Comparison of ENCODE assay signal across 20 cellular contexts in genomic region chr13:38008636-38009035, GRCh38.
A peak's percentile ranks its signal among the peaks of the same experiment; 100 is the strongest.
DNase-seq lines count a peak whose midpoint lies in the region; ATAC-seq, FAIRE-seq and TF ChIP-seq lines count a peak whose summit lies in the region.
"Had no signal": no experiment of that assay in that cellular context is flagged by ENCODE, and none has a peak within 500 bp of the region (broad histone marks: within the 10 kb centered on the region; RNA-seq: fewer than 3 reads in every experiment).

No MANE protein-coding gene starts in this region.

- no peaks in the 10 kb centered on the region for H4K20me1 ChIP-seq in endothelial cell of umbilical vein (replicated peaks; ENCODE audit: control insufficient read depth, extremely low read depth, insufficient read depth, low read length)

- no peak for ATAC-seq in GM18909 (IDR thresholded peaks at IDR 0.05; ENCODE audit: poor library complexity, unreplicated experiment)
- no peak for ATAC-seq in GM21367 (IDR thresholded peaks at IDR 0.05; ENCODE audit: unreplicated experiment)
- ATAC-seq: activated CD4-positive, CD25-positive, alpha-beta regulatory T cell treated with anti-CD3 and anti-CD28 coated beads, Interleukin-2, amount 50 U/mL, for 24 hours; activated CD8-positive, alpha-beta memory T cell treated with anti-CD3 and anti-CD28 coated beads, Interleukin-2, amount 10 ng/mL, durations not matched to agents 7 days and 5 days; left lung; Right ventricle myocardium inferior; stimulated activated naive CD8-positive, alpha-beta T cell treated with anti-CD3 and anti-CD28 coated beads, Interleukin-15, Interleukin-2, amounts not matched to agents 100 U/mL and 50 U/mL, for 24 hours had no signal

- no peak overlapping the region for H3K9ac ChIP-seq in endothelial cell of umbilical vein (replicated peaks; ENCODE audit: extremely low read depth, insufficient read depth, low read length)

- H3K9me1 ChIP-seq in endothelial cell of umbilical vein (replicated peaks; ENCODE audit: control insufficient read depth, extremely low read depth, insufficient read depth, low read length), result no peaks in the 10 kb centered on the region

- H3K4me1 ChIP-seq in endothelial cell of umbilical vein (ENCODE audit: control insufficient read depth, extremely low read depth, insufficient read depth, low read length), result no peaks in the 10 kb centered on the region
- H3K4me1 ChIP-seq in small intestine (ENCODE audit: control insufficient read depth in 2 of 2, insufficient read depth in 1 of 2, low read depth in 1 of 2, low read length in 1 of 2), result no peaks in the 10 kb centered on the region
- H3K4me1 ChIP-seq: HAP-1, left lung had no signal

- H3K27me3 ChIP-seq in endothelial cell of umbilical vein (ENCODE audit: control insufficient read depth in 2 of 2, insufficient read depth in 2 of 2, low read length in 2 of 2), result no peaks in the 10 kb centered on the region
- no peaks in the 10 kb centered on the region for H3K27me3 ChIP-seq in small intestine (ENCODE audit: control insufficient read depth in 2 of 2, insufficient read depth in 2 of 2, low read length in 2 of 2)
- H3K27me3 ChIP-seq: dorsolateral prefrontal cortex, left lung had no signal

- no peak overlapping the region for H3K4me2 ChIP-seq in endothelial cell of umbilical vein (ENCODE audit: insufficient read depth, low read length)

- TF ChIP-seq POLR2A in endothelial cell of umbilical vein (IDR thresholded peaks at IDR 0.05; ENCODE audit: low read depth, low read length), result no peak

- H2AFZ ChIP-seq in endothelial cell of umbilical vein (ENCODE audit: low read depth, low read length), result no peak overlapping the region

- H3K9me3 ChIP-seq in endothelial cell of umbilical vein (replicated peaks; ENCODE audit: control insufficient read depth, insufficient read depth, low read length) (no peaks in the 10 kb centered on the region), small intestine (ENCODE audit: control insufficient read depth, low read depth) (no peaks in the 10 kb centered on the region)
- H3K9me3 ChIP-seq: HAP-1, left lung had no signal

- BruUV-seq in endothelial cell of umbilical vein (replicated peaks; lab: Mats Ljungman, UMichigan), result no TSS peak

- WGBS in small intestine, 3 donors, result 4 to 34% (median 12%) methylated on average over 3 of the region's 3 CpGs

- dilution Hi-C loops in endothelial cell of umbilical vein (cut with MboI; ENCODE audit: extremely low pct_ligation_motif_present, low sequenced_read_pairs), result no loop called here

- H3K27ac ChIP-seq in endothelial cell of umbilical vein (ENCODE audit: insufficient read depth, low read depth, low read length) (no peak overlapping the region), small intestine (ENCODE audit: low read depth in 1 of 2, low read length in 1 of 2) (no peak overlapping the region)
- H3K27ac ChIP-seq: dorsolateral prefrontal cortex, left lung had no signal

- POLR2A ChIA-PET in endothelial cell of umbilical vein (lab: Charles Lee), result no interaction called here

- intact Hi-C loops in endothelial cell of umbilical vein (cut with micrococcal nuclease), result no loop called here

- FAIRE-seq in endothelial cell of umbilical vein (lab: Jason Lieb, UNC) (no peak), small intestine (lab: Jason Lieb, UNC) (no peak)

- peak; percentile 34 for DNase-seq in NOMO-1 treated with DMSO at 0.1 percent for 48 hours (lab: John Stamatoyannopoulos, UW; ENCODE audit: unreplicated experiment)
- no peak for DNase-seq in NOMO-1 treated with dmso at 0.1 percent for 144 hours (lab: John Stamatoyannopoulos, UW; ENCODE audit: unreplicated experiment)
- DNase-seq in NCI-H69 (lab: John Stamatoyannopoulos, UW), result peak; percentile 72
- DNase-seq in endothelial cell of umbilical vein (ENCODE audit: low read depth, low spot score), result peak; percentile 21
- peak; percentile 44 for DNase-seq in small intestine
- no peak for DNase-seq in SW 1271 (lab: John Stamatoyannopoulos, UW)
- DNase-seq: activated CD8-positive, alpha-beta memory T cell treated with anti-CD3 and anti-CD28 coated beads, Interleukin-2, amount 10 ng/mL, durations not matched to agents 7 days and 5 days; IMR-90; left lung; NCI-H1436; NCI-H526 treated with DMSO at 0.1 percent for 48 hours; stimulated activated CD4-positive, alpha-beta T cell treated with anti-CD3 and anti-CD28 coated beads, Interleukin-12 subunit alpha, Interleukin-12 subunit beta, amount 100 ng/mL, for 4 hours; stimulated activated naive CD8-positive, alpha-beta T cell treated with anti-CD3 and anti-CD28 coated beads, Interleukin-15, Interleukin-2, amounts not matched to agents 100 U/mL and 50 U/mL, for 24 hours; T-helper 2 cell had no signal

- H3K36me3 ChIP-seq in endothelial cell of umbilical vein (ENCODE audit: control insufficient read depth in 2 of 2, extremely low read depth in 1 of 2, insufficient read depth in 2 of 2, low read length in 2 of 2) (no peaks in the 10 kb centered on the region), small intestine (ENCODE audit: control insufficient read depth in 2 of 2, insufficient read depth in 2 of 2, low read length in 2 of 2) (no peaks in the 10 kb centered on the region)
- H3K36me3 ChIP-seq: HAP-1, left lung had no signal

- CTCF ChIA-PET in endothelial cell of umbilical vein (lab: Charles Lee), result interaction anchor here (0.7 to 2.8 kb wide), 2 partner anchors 22 to 368 kb away, joined by 3 to 7 read pairs; no protein-coding TSS in a partner anchor

- H3K4me3 ChIP-seq in endothelial cell of umbilical vein (replicated peaks in 1 of 3; ENCODE audit: insufficient read depth in 1 of 3, low read depth in 1 of 3, low read length in 3 of 3), result no peak overlapping the region
- H3K4me3 ChIP-seq in small intestine (ENCODE audit: low read depth in 1 of 2, low read length in 2 of 2), result no peak overlapping the region
- H3K4me3 ChIP-seq: dorsolateral prefrontal cortex, HAP-1, left lung had no signal

- TF ChIP-seq CTCF in endothelial cell of umbilical vein (IDR thresholded peaks at IDR 0.05; ENCODE audit: extremely low read depth in 1 of 2, insufficient read depth in 1 of 2, low read depth in 1 of 2, low read length in 2 of 2), result no peak

- H3K79me2 ChIP-seq in endothelial cell of umbilical vein (ENCODE audit: control insufficient read depth, insufficient read depth, low read length), result no peaks in the 10 kb centered on the region

TF ChIP-seq in endothelial cell of umbilical vein, 7 proteins besides CTCF, POLR2A, EP300 and RAD21:
- TF ChIP-seq POLR2AphosphoS5 (IDR thresholded peaks at IDR 0.05; ENCODE audit: insufficient read depth, low read depth, low read length) (no peak), MAX (IDR thresholded peaks at IDR 0.05; ENCODE audit: insufficient read depth, insufficient read length) (no peak), GATA2 (IDR thresholded peaks at IDR 0.05; ENCODE audit: insufficient read depth, insufficient read length, low read depth, low read length) (no peak)

Comparison
In these comparisons a context has a peak if more than half of its experiments do, and no peak if none do; other contexts are left out.
1. DNase-seq: peak in NOMO-1 treated with DMSO at 0.1 percent for 48 hours (single experiment), NCI-H69 (single experiment), endothelial cell of umbilical vein (single experiment) and small intestine (single experiment); none in NOMO-1 treated with dmso at 0.1 percent for 144 hours (single experiment) and SW 1271 (0 of 2).